ENCODE assay signal across 8 cellular contexts in genomic region chr1:230084408-230085177, GRCh38. TPM values are rescaled to one million over a fixed set of nuclear protein-coding genes. Genes with fewer than 3 reads are reported as not detected.
DNase-seq lines count a peak whose midpoint lies in the region; ATAC-seq and TF ChIP-seq lines count a peak whose summit lies in the region.

No MANE protein-coding gene starts in this region.

- H3K9me3 ChIP-seq in BE2C (no peaks in the 10 kb centered on the region), endodermal cell (ENCODE audit: control insufficient read depth, low read length) (peaks cover 6% of the 10 kb centered on the region)

- peak; percentile 66 for DNase-seq in BE2C
- DNase-seq in HPDE6-E6E7 (ENCODE audit: extremely low spot score): peak; percentile 98
- no peak for DNase-seq in activated B cell treated with CpG ODN at 0.5 μM for 24 hours
- peak; percentile 54 for DNase-seq in endodermal cell
- DNase-seq in osteocyte (ENCODE audit: extremely low spot score, unreplicated experiment): peak; percentile 91
- DNase-seq in NCI-H146 (lab: John Stamatoyannopoulos, UW): no peak
- DNase-seq in DMS153 treated with DMSO at 0.1 percent for 48 hours (lab: John Stamatoyannopoulos, UW; ENCODE audit: unreplicated experiment): no peak

- peaks cover 28% of the 10 kb centered on the region for H3K4me1 ChIP-seq in BE2C
- no peaks in the 10 kb centered on the region for H3K4me1 ChIP-seq in endodermal cell (ENCODE audit: control insufficient read depth, insufficient read depth, low read length)

- H3K36me3 ChIP-seq in BE2C (peaks cover 9% of the 10 kb centered on the region), endodermal cell (ENCODE audit: control insufficient read depth, insufficient read depth, low read length) (no peaks in the 10 kb centered on the region)

- H3K27me3 ChIP-seq in BE2C: no peaks in the 10 kb centered on the region
- H3K27me3 ChIP-seq in endodermal cell (ENCODE audit: control insufficient read depth, insufficient read depth, low read length, poor library complexity, severe bottlenecking): no peaks in the 10 kb centered on the region

- WGBS in endodermal cell (ENCODE audit: insufficient coverage in 1 of 2, insufficient read length in 1 of 2), 2 experiments: 79 to 84% methylated on average over 6 to 9 of the region's 9 CpGs

- H3K27me3 Mint-ChIP-seq in activated B cell treated with CpG ODN at 0.5 μM for 24 hours (no peaks in the 10 kb centered on the region), endodermal cell (ENCODE audit: insufficient read depth) (no peaks in the 10 kb centered on the region), osteocyte (ENCODE audit: unreplicated experiment) (no peaks in the 10 kb centered on the region)

- intact Hi-C loops in activated B cell treated with CpG ODN at 0.5 μM for 24 hours (cut with micrococcal nuclease): no loop called here

- no peak overlapping the region for H3K9ac ChIP-seq in endodermal cell (ENCODE audit: extremely low read depth, low read length, poor library complexity, severe bottlenecking)

- H3K9me3 Mint-ChIP-seq in activated B cell treated with CpG ODN at 0.5 μM for 24 hours: peaks cover 3% of the 10 kb centered on the region
- H3K9me3 Mint-ChIP-seq in endodermal cell: peaks cover 11% of the 10 kb centered on the region
- H3K9me3 Mint-ChIP-seq in osteocyte (ENCODE audit: unreplicated experiment): no peaks in the 10 kb centered on the region

- POLR2A ChIA-PET in activated B cell treated with CpG ODN at 0.5 μM for 24 hours (lab: Charles Lee): interaction anchor here (0.8 kb wide), 1 partner anchor 25 kb away, joined by 3 read pairs; no protein-coding TSS in a partner anchor

- no peak overlapping the region for H3K27ac ChIP-seq in endodermal cell (ENCODE audit: low read depth, low read length)

- H3K4me3 ChIP-seq in BE2C (ENCODE audit: low read depth, low read length) (no peak overlapping the region), endodermal cell (ENCODE audit: low read length) (no peak overlapping the region)

- TF ChIP-seq CTCF in BE2C (IDR thresholded peaks at IDR 0.05; ENCODE audit: low read depth, low read length) (no peak), activated B cell treated with CpG ODN at 0.5 μM for 24 hours (IDR thresholded peaks at IDR 0.05) (no peak), endodermal cell (conservative IDR thresholded peaks at IDR 0.05) (no peak), osteocyte (IDR thresholded peaks at IDR 0.05) (no peak)

- CTCF ChIA-PET in activated B cell treated with CpG ODN at 0.5 μM for 24 hours (lab: Charles Lee): no interaction called here

- H3K4me3 Mint-ChIP-seq in activated B cell treated with CpG ODN at 0.5 μM for 24 hours (no peak overlapping the region), endodermal cell (no peak overlapping the region), osteocyte (ENCODE audit: unreplicated experiment) (peak overlapping the region; percentile 40)

- H3K4me1 Mint-ChIP-seq in activated B cell treated with CpG ODN at 0.5 μM for 24 hours (peaks cover 53% of the 10 kb centered on the region), endodermal cell (peaks cover 18% of the 10 kb centered on the region), osteocyte (ENCODE audit: unreplicated experiment) (peaks cover 75% of the 10 kb centered on the region)

- no peak for ATAC-seq in activated B cell treated with CpG ODN at 0.5 μM for 24 hours (ENCODE audit: low read depth)
- no peak for ATAC-seq in HG02623 (IDR thresholded peaks at IDR 0.05; ENCODE audit: unreplicated experiment)

- H3K36me3 Mint-ChIP-seq in activated B cell treated with CpG ODN at 0.5 μM for 24 hours (ENCODE audit: low read depth): peaks cover 34% of the 10 kb centered on the region
- peaks cover 3% of the 10 kb centered on the region for H3K36me3 Mint-ChIP-seq in endodermal cell (ENCODE audit: low read depth)
- H3K36me3 Mint-ChIP-seq in osteocyte (ENCODE audit: unreplicated experiment): peaks cover 3% of the 10 kb centered on the region

- H3K27ac Mint-ChIP-seq in activated B cell treated with CpG ODN at 0.5 μM for 24 hours (peak overlapping the region; percentile 32), endodermal cell (peak overlapping the region; percentile 10), osteocyte (ENCODE audit: unreplicated experiment) (peak overlapping the region; percentile 98)

RNA-seq across cellular contexts. Expression of gene GALNT2, which starts 17.6 kb away (rescaled TPM):
- polyA plus RNA-seq in BE2C (2012; ENCODE audit: insufficient read depth, insufficient read length, low read depth): 49.5 TPM
- total RNA-seq in activated B cell treated with CpG ODN at 0.5 μM for 24 hours (99.8 and 108 TPM in 2 replicates), endodermal cell (10 to 100 TPM; 41.6 to 63.5 TPM), osteocyte (149 TPM in 2 replicates)
- polyA plus RNA-seq in endodermal cell (2013, experiment 1 of 2): 85.8 TPM
- polyA plus RNA-seq in endodermal cell (2013, experiment 2 of 2): 77.5 TPM

Comparison
In these comparisons a context has a peak if more than half of its experiments do, and no peak if none do; other contexts are left out.
1. DNase-seq: peak in BE2C (single experiment), HPDE6-E6E7 (single experiment), endodermal cell (single experiment) and osteocyte (single experiment); none in activated B cell treated with CpG ODN at 0.5 μM for 24 hours (single experiment), NCI-H146 (single experiment) and DMS153 treated with DMSO at 0.1 percent for 48 hours (single experiment).
2. H3K27ac Mint-ChIP-seq: peak in every context shown above with its lines; median percentile 98 in osteocyte; 32 in activated B cell treated with CpG ODN at 0.5 μM for 24 hours; 10 in endodermal cell.